Comparison of ENCODE assay signal across 1 cellular context in genomic region chr9:111352545-111352944, GRCh38.
TF ChIP-seq lines count a peak whose summit lies in the region.

No MANE protein-coding gene starts in this region.

TF ChIP-seq in HepG2, 621 proteins besides CTCF, POLR2A, EP300 and RAD21 (continued from another document and continues in another):
- TF ChIP-seq ZNF121 (CRISPR knock-in tag; IDR thresholded peaks at IDR 0.05) (no peak), KLF16 (CRISPR knock-in tag; IDR thresholded peaks at IDR 0.05) (no peak), NFIC (IDR thresholded peaks at IDR 0.05; ENCODE audit: low read length) (peak; percentile 75; the same call in 1 of the 2 replicates), CENPX (CRISPR knock-in tag; IDR thresholded peaks at IDR 0.05) (no peak), SAFB2 (CRISPR knock-in tag; IDR thresholded peaks at IDR 0.05; ENCODE audit: borderline replicate concordance, low read depth) (no peak), TCF7 (IDR thresholded peaks at IDR 0.05; ENCODE audit: low read depth) (peak; percentile 45; the same call in 1 of the 2 replicates), ZNF142 (CRISPR knock-in tag; IDR thresholded peaks at IDR 0.05) (no peak), BRD4 (CRISPR knock-in tag; IDR thresholded peaks at IDR 0.05) (no peak), ZBTB49 (CRISPR knock-in tag; IDR thresholded peaks at IDR 0.05; ENCODE audit: borderline replicate concordance) (no peak), ARNT2 (CRISPR knock-in tag; IDR thresholded peaks at IDR 0.05; ENCODE audit: low read depth) (no peak), GFI1 (CRISPR knock-in tag; IDR thresholded peaks at IDR 0.05; ENCODE audit: borderline replicate concordance) (peak; percentile 96), CEBPZ (IDR thresholded peaks at IDR 0.05; ENCODE audit: low read length) (no peak), ZNF597 (CRISPR knock-in tag; IDR thresholded peaks at IDR 0.05) (no peak), GATAD1 (CRISPR knock-in tag; IDR thresholded peaks at IDR 0.05) (no peak), ZBTB40 (IDR thresholded peaks at IDR 0.05) (no peak), ZBTB40 (CRISPR knock-in tag; IDR thresholded peaks at IDR 0.05) (no peak), ZNF124 (CRISPR knock-in tag; IDR thresholded peaks at IDR 0.05) (no peak), GTF2F1 (IDR thresholded peaks at IDR 0.05; ENCODE audit: low read length) (no peak), ZNF230 (CRISPR knock-in tag; IDR thresholded peaks at IDR 0.05) (no peak), HOXD1 (CRISPR knock-in tag; IDR thresholded peaks at IDR 0.05) (no peak), SMAD3 (CRISPR knock-in tag; IDR thresholded peaks at IDR 0.05) (no peak), SMARCE1 (IDR thresholded peaks at IDR 0.05; ENCODE audit: borderline replicate concordance) (no peak), ZNF251 (CRISPR knock-in tag; IDR thresholded peaks at IDR 0.05) (no peak), SIN3B (IDR thresholded peaks at IDR 0.05; ENCODE audit: low read length) (no peak), ZNF383 (CRISPR knock-in tag; IDR thresholded peaks at IDR 0.05; ENCODE audit: borderline replicate concordance) (no peak), THAP8 (CRISPR knock-in tag; IDR thresholded peaks at IDR 0.05; ENCODE audit: borderline replicate concordance) (no peak), RBM39 (IDR thresholded peaks at IDR 0.05; ENCODE audit: low read depth, low read length, poor library complexity, severe bottlenecking) (no peak), CCAR2 (optimal IDR thresholded peaks at IDR 0.05; ENCODE audit: low read depth, low read length) (no peak), NR2F6 (IDR thresholded peaks at IDR 0.05) (peak; percentile 40), NR2F6 (CRISPR knock-in tag; IDR thresholded peaks at IDR 0.05) (no peak), ZNF362 (CRISPR knock-in tag; IDR thresholded peaks at IDR 0.05; ENCODE audit: borderline replicate concordance) (no peak), ZNF326 (CRISPR knock-in tag; IDR thresholded peaks at IDR 0.05; ENCODE audit: borderline replicate concordance) (no peak), CREB1 (IDR thresholded peaks at IDR 0.05) (no peak), CREB1 (CRISPR knock-in tag; IDR thresholded peaks at IDR 0.05) (0 out of 2 replicates have a peak, but pooled peaks have one; percentile 37), SOX6 (IDR thresholded peaks at IDR 0.05) (no peak), SOX6 (CRISPR knock-in tag; IDR thresholded peaks at IDR 0.05) (peak; percentile 43; the same call in 1 of the 2 replicates)
